Comparison of ENCODE assay signal across 24 cellular contexts in the genomic region with DNA sequence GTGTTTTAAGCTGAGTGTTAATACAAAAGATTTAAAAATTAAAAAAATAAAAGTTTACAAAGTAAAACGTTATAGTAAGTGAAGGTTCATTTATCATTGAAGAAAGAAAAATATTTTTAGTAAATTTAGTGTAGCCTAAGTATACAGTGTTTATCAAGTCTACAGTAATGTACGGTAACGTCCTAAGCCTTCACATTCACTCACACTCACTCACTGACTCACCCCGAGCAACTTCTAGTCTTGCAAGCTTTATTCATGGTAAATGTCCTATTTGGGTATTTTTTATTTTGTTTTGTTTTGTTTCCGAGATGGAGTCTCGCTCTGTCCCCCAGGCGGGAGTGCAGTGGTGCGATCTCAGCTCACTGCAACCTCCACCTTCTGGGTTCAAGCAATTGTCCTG. TPM values are rescaled to one million over a fixed set of nuclear protein-coding genes. Genes with fewer than 3 reads are reported as not detected.
"Had no signal": no experiment of that assay in that cellular context is flagged by ENCODE, and none has a peak within 500 bp of the region (broad histone marks: within the 10 kb centered on the region; RNA-seq: fewer than 3 reads in every experiment).

No MANE protein-coding gene starts in this region.

- H3K9me3 Mint-ChIP-seq: activated CD4-positive, alpha-beta memory T cell treated with anti-CD3 and anti-CD28 coated beads for 36 hours; activated naive CD4-positive, alpha-beta T cell treated with anti-CD3 and anti-CD28 coated beads for 36 hours; activated naive CD8-positive, alpha-beta T cell treated with anti-CD3 and anti-CD28 coated beads, Interleukin-2, amount 10 ng/mL, durations not matched to agents 7 days and 5 days; dendritic cell treated with granulocyte-macrophage colony-stimulating factor and Interleukin-4, amounts not matched to agents 40 ng/mL and 50 ng/mL, for 4 days; natural killer cell treated with Interleukin-12 subunit alpha and Interleukin-12 subunit beta and Interleukin-15 and Interleukin-18, amount 100 ng/mL, for 72 hours had no signal

- H3K4me3 Mint-ChIP-seq: activated CD4-positive, alpha-beta memory T cell treated with anti-CD3 and anti-CD28 coated beads for 36 hours; activated naive CD4-positive, alpha-beta T cell treated with anti-CD3 and anti-CD28 coated beads for 36 hours; dendritic cell treated with granulocyte-macrophage colony-stimulating factor and Interleukin-4, amounts not matched to agents 40 ng/mL and 50 ng/mL, for 4 days; natural killer cell treated with Interleukin-12 subunit alpha and Interleukin-12 subunit beta and Interleukin-15 and Interleukin-18, amount 100 ng/mL, for 72 hours; T-helper 17 cell had no signal

- FAIRE-seq: islet of Langerhans, pancreas had no signal

- H3K27me3 Mint-ChIP-seq: activated CD4-positive, alpha-beta memory T cell treated with anti-CD3 and anti-CD28 coated beads for 36 hours; activated naive CD8-positive, alpha-beta T cell treated with anti-CD3 and anti-CD28 coated beads, Interleukin-2, amount 10 ng/mL, durations not matched to agents 7 days and 5 days; T-helper 17 cell had no signal

- H3K27ac Mint-ChIP-seq: activated CD4-positive, alpha-beta memory T cell treated with anti-CD3 and anti-CD28 coated beads for 36 hours; activated naive CD4-positive, alpha-beta T cell treated with anti-CD3 and anti-CD28 coated beads for 36 hours; activated naive CD8-positive, alpha-beta T cell treated with anti-CD3 and anti-CD28 coated beads, Interleukin-2, amount 10 ng/mL, durations not matched to agents 7 days and 5 days; natural killer cell treated with Interleukin-12 subunit alpha and Interleukin-12 subunit beta and Interleukin-15 and Interleukin-18, amount 100 ng/mL, for 72 hours; T-helper 17 cell had no signal

- H3K4me3 ChIP-seq: gastrocnemius medialis, pancreas, psoas muscle, right atrium auricular region, vagina had no signal

- H3K36me3 ChIP-seq: gastrocnemius medialis, pancreas, right atrium auricular region had no signal

- DNase-seq: activated CD4-positive, alpha-beta memory T cell treated with anti-CD3 and anti-CD28 coated beads for 36 hours; activated CD4-positive, alpha-beta T cell treated with anti-CD3 and anti-CD28 coated beads for 4 hours; activated CD4-positive, CD25-positive, alpha-beta regulatory T cell; activated effector memory CD4-positive, alpha-beta T cell treated with Interleukin-2 at 50 U/mL for 16 hours; activated naive CD4-positive, alpha-beta T cell treated with anti-CD3 and anti-CD28 coated beads for 36 hours; activated naive CD8-positive, alpha-beta T cell treated with anti-CD3 and anti-CD28 coated beads, Interleukin-2, amount 10 ng/mL, durations not matched to agents 7 days and 5 days; activated T-cell treated with anti-CD3 and anti-CD28 coated beads, Interleukin-2, amount 50 U/mL, for 48 hours; amygdala; effector CD4-positive, alpha-beta T cell; gastrocnemius medialis; head of caudate nucleus; hypothalamus; pancreas; psoas muscle; stimulated activated CD4-positive, alpha-beta T cell treated with anti-CD3 and anti-CD28 coated beads, Interleukin-1b, Interleukin-23, amount 100 ng/mL, for 48 hours; T-helper 17 cell; trophoblast cell had no signal

- H3K36me3 Mint-ChIP-seq: activated CD4-positive, alpha-beta memory T cell treated with anti-CD3 and anti-CD28 coated beads for 36 hours; natural killer cell treated with Interleukin-12 subunit alpha and Interleukin-12 subunit beta and Interleukin-15 and Interleukin-18, amount 100 ng/mL, for 72 hours had no signal

- H3K27me3 ChIP-seq: gastrocnemius medialis, pancreas, right atrium auricular region, vagina had no signal

- H3K9me3 ChIP-seq: gastrocnemius medialis, pancreas, psoas muscle, right atrium auricular region, vagina had no signal

- ATAC-seq: gastrocnemius medialis; natural killer cell treated with Interleukin-12 subunit alpha and Interleukin-12 subunit beta and Interleukin-15 and Interleukin-18, amount 100 ng/mL, for 72 hours; pancreas; psoas muscle; T-helper 17 cell had no signal

- H3K27ac ChIP-seq: gastrocnemius medialis, pancreas, psoas muscle, right atrium auricular region, vagina had no signal

- H3K4me1 ChIP-seq: gastrocnemius medialis, pancreas had no signal

RNA-seq across cellular contexts. Expression of gene OSM, which starts 13.8 kb away (rescaled TPM):
- total RNA-seq: chondrocyte, vagina had no signal

RNA-seq across cellular contexts. Expression of gene LIF, which starts 33.9 kb away (rescaled TPM):
- total RNA-seq: gastrocnemius medialis, temporal lobe had no signal
